ENCODE assay signal across 15 cellular contexts in the genomic region with DNA sequence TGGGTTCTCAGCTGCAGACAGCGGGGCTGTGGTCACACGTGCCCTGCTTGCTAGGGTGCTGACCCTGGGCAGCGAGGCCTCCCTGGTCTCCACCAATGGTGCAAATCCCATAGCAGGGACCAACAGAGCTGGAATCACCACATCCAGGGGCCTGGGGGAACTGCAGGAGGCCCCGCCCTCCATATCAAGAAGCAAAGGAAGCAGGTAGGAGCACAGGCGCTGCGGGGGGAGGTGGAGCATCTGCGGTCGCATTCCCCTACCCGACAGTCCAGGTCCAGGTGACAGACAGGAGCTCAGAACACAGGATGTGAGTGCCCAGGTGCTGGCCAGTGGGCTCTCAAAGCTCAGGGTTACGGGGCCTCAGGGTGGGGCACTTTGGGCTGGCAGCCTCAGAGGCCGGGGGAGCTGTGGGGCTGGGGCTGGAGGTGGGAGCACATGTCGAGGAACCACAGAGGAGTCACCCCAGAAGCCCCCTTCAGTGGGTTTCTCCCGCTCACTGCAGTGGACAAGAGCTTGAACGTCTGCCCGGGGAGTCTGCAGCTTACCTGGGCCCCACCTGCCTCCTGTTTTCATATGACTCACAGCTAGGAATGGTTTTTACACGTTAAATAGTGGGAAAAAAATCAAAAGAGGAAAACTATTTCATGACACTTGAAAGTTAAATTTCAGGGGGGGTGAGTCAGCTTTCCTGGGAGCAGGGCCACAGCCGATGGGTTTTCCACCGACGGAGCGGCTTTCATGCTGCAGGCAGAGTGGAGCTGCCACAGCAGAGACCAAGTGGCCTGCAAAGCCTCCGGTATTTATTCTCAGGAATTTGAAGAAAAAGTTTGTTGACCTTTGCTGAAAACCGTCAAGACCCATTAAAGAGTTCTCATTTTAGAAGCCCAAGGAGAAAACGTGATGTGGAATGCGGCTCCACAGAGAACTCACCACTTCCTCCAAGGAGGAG.
A peak's percentile ranks its signal among the peaks of the same experiment; 100 is the strongest.
DNase-seq lines count a peak whose midpoint lies in the region; ATAC-seq, FAIRE-seq and TF ChIP-seq lines count a peak whose summit lies in the region.
"Had no signal": no experiment of that assay in that cellular context is flagged by ENCODE, and none has a peak within 500 bp of the region (broad histone marks: within the 10 kb centered on the region; RNA-seq: fewer than 3 reads in every experiment).

No MANE protein-coding gene starts in this region.

- H3K9ac ChIP-seq in endodermal cell (ENCODE audit: extremely low read depth, low read length, poor library complexity, severe bottlenecking), result no peak overlapping the region

- no peaks in the 10 kb centered on the region for H3K9me3 Mint-ChIP-seq in natural killer cell treated with Interleukin-12 subunit alpha and Interleukin-12 subunit beta and Interleukin-15 and Interleukin-18, amount 100 ng/mL, for 72 hours
- H3K9me3 Mint-ChIP-seq in natural killer cell, result no peaks in the 10 kb centered on the region
- H3K9me3 Mint-ChIP-seq in endodermal cell, result no peaks in the 10 kb centered on the region
- no peaks in the 10 kb centered on the region for H3K9me3 Mint-ChIP-seq in nephron progenitor cell

- H3K36me3 ChIP-seq in endodermal cell (ENCODE audit: control insufficient read depth, insufficient read depth, low read length) (no peaks in the 10 kb centered on the region), aorta (ENCODE audit: control insufficient read depth in 1 of 2, insufficient read depth in 2 of 2, low read length in 1 of 2) (no peaks in the 10 kb centered on the region)

- H3K27me3 Mint-ChIP-seq in natural killer cell treated with Interleukin-12 subunit alpha and Interleukin-12 subunit beta and Interleukin-15 and Interleukin-18, amount 100 ng/mL, for 72 hours, result peaks cover 8 to 12% of the 10 kb centered on the region in 2 donors
- H3K27me3 Mint-ChIP-seq in natural killer cell (ENCODE audit: low read depth in 2 of 2) (peaks cover 0 to 6% of the 10 kb centered on the region in 2 donors), endodermal cell (ENCODE audit: insufficient read depth) (no peaks in the 10 kb centered on the region), nephron progenitor cell (ENCODE audit: low read depth, poor library complexity) (peaks cover 3% of the 10 kb centered on the region)

- 80 to 82% methylated on average over 13 to 24 of the region's 24 CpGs for WGBS in endodermal cell (ENCODE audit: insufficient coverage in 1 of 2, insufficient read length in 1 of 2), 2 experiments
- 67 to 72% methylated on average over 24 of the region's 24 CpGs for WGBS in aorta, 2 donors

- no peak overlapping the region for H3K27ac Mint-ChIP-seq in natural killer cell treated with Interleukin-12 subunit alpha and Interleukin-12 subunit beta and Interleukin-15 and Interleukin-18, amount 100 ng/mL, for 72 hours
- H3K27ac Mint-ChIP-seq in natural killer cell (no peak overlapping the region), endodermal cell (peak overlapping the region; percentile 77), nephron progenitor cell (peak overlapping the region; percentile 99)

- H3K4me3 ChIP-seq in endodermal cell (ENCODE audit: low read length) (no peak overlapping the region), aorta (ENCODE audit: low read length in 2 of 2) (no peak overlapping the region)

- TF ChIP-seq CTCF in natural killer cell (IDR thresholded peaks at IDR 0.05) (no peak), endodermal cell (conservative IDR thresholded peaks at IDR 0.05) (no peak), nephron progenitor cell (IDR thresholded peaks at IDR 0.05) (no peak)

- DNase-seq in natural killer cell treated with Interleukin-12 subunit alpha and Interleukin-12 subunit beta and Interleukin-15 and Interleukin-18, amount 100 ng/mL, for 72 hours (ENCODE audit: low spot score), result peak; percentile 58
- DNase-seq in natural killer cell (no peak), endodermal cell (peak; percentile 81), nephron progenitor cell (no peak), aorta (peak; percentile 28 to 68), frontal cortex (ENCODE audit: low spot score in 2 of 2) (no peak), NCI-H187 (lab: John Stamatoyannopoulos, UW) (no peak)
- DNase-seq: DMS79, KBM-7, SHP77 had no signal

- no peak overlapping the region for H3K4me3 Mint-ChIP-seq in natural killer cell treated with Interleukin-12 subunit alpha and Interleukin-12 subunit beta and Interleukin-15 and Interleukin-18, amount 100 ng/mL, for 72 hours
- H3K4me3 Mint-ChIP-seq in natural killer cell, result no peak overlapping the region
- peak overlapping the region; percentile 16 for H3K4me3 Mint-ChIP-seq in endodermal cell
- H3K4me3 Mint-ChIP-seq in nephron progenitor cell, result peak overlapping the region; percentile 53

- no peaks in the 10 kb centered on the region for H3K4me1 Mint-ChIP-seq in natural killer cell treated with Interleukin-12 subunit alpha and Interleukin-12 subunit beta and Interleukin-15 and Interleukin-18, amount 100 ng/mL, for 72 hours (ENCODE audit: low read depth in 2 of 2)
- H3K4me1 Mint-ChIP-seq in natural killer cell (no peaks in the 10 kb centered on the region), endodermal cell (peaks cover 37% of the 10 kb centered on the region), nephron progenitor cell (peaks cover 73% of the 10 kb centered on the region)

- peaks cover 17% of the 10 kb centered on the region for H3K4me1 ChIP-seq in endodermal cell (ENCODE audit: control insufficient read depth, insufficient read depth, low read length)
- H3K4me1 ChIP-seq in aorta (ENCODE audit: control insufficient read depth in 1 of 2, insufficient read depth in 2 of 2, low read length in 2 of 2), result no peaks in the 10 kb centered on the region

- no peaks in the 10 kb centered on the region for H3K36me3 Mint-ChIP-seq in natural killer cell treated with Interleukin-12 subunit alpha and Interleukin-12 subunit beta and Interleukin-15 and Interleukin-18, amount 100 ng/mL, for 72 hours
- H3K36me3 Mint-ChIP-seq in natural killer cell, result no peaks in the 10 kb centered on the region
- H3K36me3 Mint-ChIP-seq in endodermal cell (ENCODE audit: low read depth), result no peaks in the 10 kb centered on the region
- no peaks in the 10 kb centered on the region for H3K36me3 Mint-ChIP-seq in nephron progenitor cell (ENCODE audit: low read depth)

- intact Hi-C loops in natural killer cell (cut with micrococcal nuclease) (no loop called here), aorta (cut with DNase I) (no loop called here)

- H3K27me3 ChIP-seq in endodermal cell (ENCODE audit: control insufficient read depth, insufficient read depth, low read length, poor library complexity, severe bottlenecking), result no peaks in the 10 kb centered on the region
- H3K27me3 ChIP-seq in aorta (ENCODE audit: control insufficient read depth in 1 of 2, insufficient read depth in 2 of 2, low read length in 1 of 2), result no peaks in the 10 kb centered on the region

- H3K9me3 ChIP-seq in endodermal cell (ENCODE audit: control insufficient read depth, low read length) (no peaks in the 10 kb centered on the region), aorta (ENCODE audit: control insufficient read depth, low read length) (no peaks in the 10 kb centered on the region)

- FAIRE-seq in frontal cortex (lab: Jason Lieb, UNC), result no peak
- FAIRE-seq: G401.6, GM12892, GM19239, HTR-8/SVneo had no signal

- peak overlapping the region; percentile 44 for H3K27ac ChIP-seq in endodermal cell (ENCODE audit: low read depth, low read length)
- H3K27ac ChIP-seq in aorta (ENCODE audit: low read depth in 1 of 2, low read length in 2 of 2), result no peak overlapping the region

- ATAC-seq in natural killer cell treated with Interleukin-12 subunit alpha and Interleukin-12 subunit beta and Interleukin-15 and Interleukin-18, amount 100 ng/mL, for 72 hours, result no peak
- ATAC-seq in natural killer cell (no peak), aorta (ENCODE audit: low FRiP score) (no peak), HG03432 (IDR thresholded peaks at IDR 0.05; ENCODE audit: unreplicated experiment) (no peak)

Comparison
In these comparisons a context has a peak if more than half of its experiments do, and no peak if none do; other contexts are left out.
1. DNase-seq: peak in natural killer cell treated with Interleukin-12 subunit alpha and Interleukin-12 subunit beta and Interleukin-15 and Interleukin-18, amount 100 ng/mL, for 72 hours (single experiment), endodermal cell (single experiment) and aorta (2 of 2); none in natural killer cell (single experiment), nephron progenitor cell (single experiment), frontal cortex (0 of 2) and NCI-H187 (0 of 2).
2. H3K27ac Mint-ChIP-seq: peak in endodermal cell (single experiment) and nephron progenitor cell (single experiment); none in natural killer cell treated with Interleukin-12 subunit alpha and Interleukin-12 subunit beta and Interleukin-15 and Interleukin-18, amount 100 ng/mL, for 72 hours (0 of 2) and natural killer cell (0 of 2).
3. H3K4me3 Mint-ChIP-seq: peak in endodermal cell (single experiment) and nephron progenitor cell (single experiment); none in natural killer cell treated with Interleukin-12 subunit alpha and Interleukin-12 subunit beta and Interleukin-15 and Interleukin-18, amount 100 ng/mL, for 72 hours (single experiment) and natural killer cell (single experiment).